ENCODE assay signal across 8 cellular contexts in genomic region chr15:58331562-58331902, GRCh38.
DNase-seq lines count a peak whose midpoint lies in the region; FAIRE-seq and TF ChIP-seq lines count a peak whose summit lies in the region.

No MANE protein-coding gene starts in this region.

- DNase-seq in RWPE1 (ENCODE audit: low spot score) = no peak
- no peak for DNase-seq in endothelial cell of umbilical vein (ENCODE audit: low read depth, low spot score)
- no peak for DNase-seq in NCI-H2029 treated with DMSO at 0.1 percent for 48 hours (lab: John Stamatoyannopoulos, UW)
- DNase-seq in H4 (ENCODE audit: low spot score) = no peak
- no peak for DNase-seq in stimulated activated CD4-positive, alpha-beta T cell treated with anti-CD3 and anti-CD28 coated beads, Interleukin-12 subunit alpha, Interleukin-12 subunit beta, amount 100 ng/mL, for 4 hours
- DNase-seq in DMS53 treated with DMSO at 0.1 percent for 48 hours (lab: John Stamatoyannopoulos, UW; ENCODE audit: unreplicated experiment) = no peak

- H3F3A ChIP-seq in DOHH2 (ENCODE audit: control insufficient read depth, insufficient read depth) = no peaks in the 10 kb centered on the region

- CTCF ChIA-PET in RWPE1 (lab: Yijun Ruan, JAX) (interaction anchor here (0.6 to 1.4 kb wide), 2 partner anchors 27 to 71 kb away, joined by 3 read pairs; no protein-coding TSS in a partner anchor), endothelial cell of umbilical vein (lab: Charles Lee) (interaction anchor here (0.6 to 1.1 kb wide), 5 partner anchors 9 to 889 kb away, joined by 3 read pairs; no protein-coding TSS in a partner anchor)

- peaks cover 6% of the 10 kb centered on the region; the same call in 1 of the 2 replicates for H3K9me3 ChIP-seq in DOHH2 (ENCODE audit: control insufficient read depth, insufficient read depth, low read length)
- no peaks in the 10 kb centered on the region for H3K9me3 ChIP-seq in endothelial cell of umbilical vein (replicated peaks; ENCODE audit: control insufficient read depth, insufficient read depth, low read length)
- no peaks in the 10 kb centered on the region for H3K9me3 ChIP-seq in parathyroid adenoma (ENCODE audit: control insufficient read depth, low read length)

- no TSS peak for BruUV-seq in endothelial cell of umbilical vein (replicated peaks; lab: Mats Ljungman, UMichigan)

- H3K4me3 ChIP-seq in DOHH2 (ENCODE audit: low read length) (no peak overlapping the region), endothelial cell of umbilical vein (replicated peaks in 1 of 3; ENCODE audit: insufficient read depth in 1 of 3, low read depth in 1 of 3, low read length in 3 of 3) (no peak overlapping the region), parathyroid adenoma (ENCODE audit: low read depth, low read length) (no peak overlapping the region)

- peaks cover 17% of the 10 kb centered on the region for H3K4me1 ChIP-seq in DOHH2 (ENCODE audit: control insufficient read depth, low read length)
- H3K4me1 ChIP-seq in endothelial cell of umbilical vein (ENCODE audit: control insufficient read depth, extremely low read depth, insufficient read depth, low read length) = peaks cover 18% of the 10 kb centered on the region
- peaks cover 8% of the 10 kb centered on the region for H3K4me1 ChIP-seq in parathyroid adenoma

- H3K79me2 ChIP-seq in DOHH2 (ENCODE audit: control insufficient read depth, low read length) = no peaks in the 10 kb centered on the region
- no peaks in the 10 kb centered on the region for H3K79me2 ChIP-seq in endothelial cell of umbilical vein (ENCODE audit: control insufficient read depth, insufficient read depth, low read length)
- H3K79me2 ChIP-seq in parathyroid adenoma = no peaks in the 10 kb centered on the region

- peak overlapping the region; percentile 7 for H3K9ac ChIP-seq in endothelial cell of umbilical vein (replicated peaks; ENCODE audit: extremely low read depth, insufficient read depth, low read length)
- H3K9ac ChIP-seq in parathyroid adenoma = no peak overlapping the region

- dilution Hi-C loops in endothelial cell of umbilical vein (cut with MboI; ENCODE audit: extremely low pct_ligation_motif_present, low sequenced_read_pairs) = no loop called here

- POLR2A ChIA-PET in RWPE1 (lab: Yijun Ruan, JAX; ENCODE audit: low non-redundant PET) (no interaction called here), endothelial cell of umbilical vein (lab: Charles Lee) (interaction anchor here (0.6 kb wide), 1 partner anchor 412 kb away, joined by 3 read pairs; no protein-coding TSS in a partner anchor)

- TF ChIP-seq POLR2A in endothelial cell of umbilical vein (IDR thresholded peaks at IDR 0.05; ENCODE audit: low read depth, low read length) = no peak

- H3K27ac ChIP-seq in DOHH2 (ENCODE audit: low read depth, low read length) (no peak overlapping the region), RWPE1 (peak overlapping the region; percentile 79), endothelial cell of umbilical vein (ENCODE audit: insufficient read depth, low read depth, low read length) (peak overlapping the region; percentile 42), parathyroid adenoma (peak overlapping the region; percentile 87)

- no peaks in the 10 kb centered on the region for H3K36me3 ChIP-seq in DOHH2 (ENCODE audit: control insufficient read depth, low read length)
- H3K36me3 ChIP-seq in endothelial cell of umbilical vein (ENCODE audit: control insufficient read depth in 2 of 2, extremely low read depth in 1 of 2, insufficient read depth in 2 of 2, low read length in 2 of 2) = no peaks in the 10 kb centered on the region
- H3K36me3 ChIP-seq in parathyroid adenoma (ENCODE audit: control insufficient read depth, insufficient read depth, low read length) = no peaks in the 10 kb centered on the region

- intact Hi-C loops in endothelial cell of umbilical vein (cut with micrococcal nuclease) = no loop called here

- H4K20me1 ChIP-seq in DOHH2 (ENCODE audit: control insufficient read depth, insufficient read depth, low read depth, low read length) = no peaks in the 10 kb centered on the region
- H4K20me1 ChIP-seq in endothelial cell of umbilical vein (replicated peaks; ENCODE audit: control insufficient read depth, extremely low read depth, insufficient read depth, low read length) = no peaks in the 10 kb centered on the region

- no peaks in the 10 kb centered on the region for H3K9me2 ChIP-seq in DOHH2 (replicated peaks; ENCODE audit: control insufficient read depth, low read length)

- FAIRE-seq in endothelial cell of umbilical vein (lab: Jason Lieb, UNC) = no peak

- H3K27me3 ChIP-seq in DOHH2 (ENCODE audit: control insufficient read depth, low read length) (no peaks in the 10 kb centered on the region; the same call in 1 of the 2 replicates), endothelial cell of umbilical vein (ENCODE audit: control insufficient read depth in 2 of 2, insufficient read depth in 2 of 2, low read length in 2 of 2) (no peaks in the 10 kb centered on the region), parathyroid adenoma (ENCODE audit: control insufficient read depth, insufficient read depth, low read length) (no peaks in the 10 kb centered on the region)

- H3K9me1 ChIP-seq in endothelial cell of umbilical vein (replicated peaks; ENCODE audit: control insufficient read depth, extremely low read depth, insufficient read depth, low read length) = no peaks in the 10 kb centered on the region

- H3K4me2 ChIP-seq in DOHH2 (ENCODE audit: low read length) (peak overlapping the region; percentile 45), endothelial cell of umbilical vein (ENCODE audit: insufficient read depth, low read length) (peak overlapping the region; percentile 56), parathyroid adenoma (ENCODE audit: low read length) (no peak overlapping the region)

- no peak for TF ChIP-seq CTCF in DOHH2 (IDR thresholded peaks at IDR 0.05; ENCODE audit: low read depth, low read length, poor library complexity, severe bottlenecking)
- no peak for TF ChIP-seq CTCF in RWPE1 (conservative IDR thresholded peaks at IDR 0.05; ENCODE audit: low read depth)
- TF ChIP-seq CTCF in endothelial cell of umbilical vein (IDR thresholded peaks at IDR 0.05; ENCODE audit: extremely low read depth in 1 of 2, insufficient read depth in 1 of 2, low read depth in 1 of 2, low read length in 2 of 2) = no peak
- no peak for TF ChIP-seq CTCF in parathyroid adenoma (IDR thresholded peaks at IDR 0.05)

- H2AFZ ChIP-seq in endothelial cell of umbilical vein (ENCODE audit: low read depth, low read length) (no peak overlapping the region), parathyroid adenoma (peak overlapping the region; percentile 85)

TF ChIP-seq in endothelial cell of umbilical vein, 7 proteins besides CTCF, POLR2A, EP300 and RAD21:
- TF ChIP-seq FOS (IDR thresholded peaks at IDR 0.05; ENCODE audit: borderline replicate concordance, insufficient read depth, low read length) = no peak
- TF ChIP-seq GATA2 (IDR thresholded peaks at IDR 0.05; ENCODE audit: insufficient read depth, insufficient read length, low read depth, low read length) = no peak
- TF ChIP-seq POLR2AphosphoS5 (IDR thresholded peaks at IDR 0.05; ENCODE audit: insufficient read depth, low read depth, low read length) = no peak
- TF ChIP-seq MAX (IDR thresholded peaks at IDR 0.05; ENCODE audit: insufficient read depth, insufficient read length) = no peak
- TF ChIP-seq MYC (IDR thresholded peaks at IDR 0.05; ENCODE audit: low read depth, low read length) = no peak
- TF ChIP-seq EZH2 (IDR thresholded peaks at IDR 0.05; ENCODE audit: borderline replicate concordance, low read depth, low read length, severe bottlenecking) = no peak
- no peak for TF ChIP-seq JUN (IDR thresholded peaks at IDR 0.05; ENCODE audit: borderline replicate concordance, insufficient read depth, insufficient read length, low read depth)
